In the genomic region with DNA sequence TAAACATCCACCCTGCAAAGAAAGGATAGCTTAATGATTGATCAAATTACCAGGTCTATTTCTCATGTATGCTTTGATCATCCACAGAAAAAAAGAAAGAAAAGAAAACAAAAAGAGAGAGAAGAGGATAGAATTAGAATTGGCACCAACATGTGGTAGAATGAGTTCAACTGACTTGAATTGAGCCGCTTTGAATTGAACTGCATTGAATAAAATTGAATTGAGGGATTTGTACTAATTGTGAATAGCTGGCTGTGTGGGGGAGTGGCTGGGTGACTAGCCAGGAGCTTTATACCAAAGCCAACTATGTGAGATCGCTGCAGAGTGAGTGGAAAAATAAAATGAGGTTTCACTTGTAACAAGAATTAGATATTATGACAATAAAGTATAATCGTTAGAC, we compare ENCODE assay signal across 30 cellular contexts.
"Had no signal": no experiment of that assay in that cellular context is flagged by ENCODE, and none has a peak within 500 bp of the region (broad histone marks: within the 10 kb centered on the region; RNA-seq: fewer than 3 reads in every experiment).

No MANE protein-coding gene starts in this region.

- H3K27me3 ChIP-seq: adrenal gland, brain microvascular endothelial cell, heart left ventricle, ovary, sigmoid colon, thyroid gland, upper lobe of right lung had no signal

- H3K4me1 ChIP-seq: adrenal gland, prostate gland, sigmoid colon, thyroid gland, upper lobe of right lung had no signal

- DNase-seq: activated CD4-positive, alpha-beta T cell treated with anti-CD3 and anti-CD28 coated beads for 36 hours; activated CD4-positive, alpha-beta T cell treated with anti-CD3 and anti-CD28 coated beads, Interleukin-2, amount 50 U/mL, for 4 hours; activated CD4-positive, CD25-positive, alpha-beta regulatory T cell; activated naive CD4-positive, alpha-beta T cell; activated T-cell treated with anti-CD3 and anti-CD28 coated beads for 4 hours; activated T-cell treated with anti-CD3 and anti-CD28 coated beads, Interleukin-2, amount 50 U/mL, for 72 hours; adrenal gland; aorta; brain microvascular endothelial cell; effector memory CD8-positive, alpha-beta T cell; heart left ventricle; left ventricle myocardium inferior; naive thymus-derived CD4-positive, alpha-beta T cell; ovary; sigmoid colon; stimulated activated CD4-positive, alpha-beta T cell treated with anti-CD3 and anti-CD28 coated beads, Interleukin-1b, Interleukin-23, amount 100 ng/mL, for 48 hours; stimulated activated CD4-positive, alpha-beta T cell treated with anti-CD3 and anti-CD28 coated beads, Interleukin-4, amount 100 ng/mL, for 4 hours; stimulated activated CD8-positive, alpha-beta memory T cell treated with anti-CD3 and anti-CD28 coated beads, Interleukin-4, amount 100 ng/mL, for 48 hours; stimulated activated naive CD8-positive, alpha-beta T cell treated with anti-CD3 and anti-CD28 coated beads, Interleukin-15, amount 100 ng/mL, for 72 hours; T-helper 1 cell; thyroid gland; upper lobe of right lung had no signal

- H3K9me3 ChIP-seq: adrenal gland, ovary, prostate gland, sigmoid colon, thyroid gland, upper lobe of right lung had no signal

- H3K4me3 ChIP-seq: adrenal gland, coronary artery, left ventricle myocardium inferior, ovary, prostate gland, sigmoid colon, smooth muscle cell, thyroid gland, upper lobe of right lung had no signal

- H3K27ac Mint-ChIP-seq: activated CD4-positive, alpha-beta T cell treated with anti-CD3 and anti-CD28 coated beads for 36 hours; activated naive CD8-positive, alpha-beta T cell; activated T-cell treated with anti-CD3 and anti-CD28 coated beads, Interleukin-2, amount 50 U/mL, for 72 hours; effector memory CD8-positive, alpha-beta T cell; mesothelial cell of epicardium; naive thymus-derived CD4-positive, alpha-beta T cell; stimulated activated memory B cell treated with anti-CD40 and anti-IgM and Interleukin-4, amounts not matched to agents 10 μg/mL and 1 μg/mL and 100 μg/mL, for 72 hours; stimulated activated naive CD8-positive, alpha-beta T cell treated with anti-CD3 and anti-CD28 coated beads, Interleukin-15, amount 100 ng/mL, for 72 hours; T-helper 2 cell treated with Interferon-gamma antibody and Interleukin-4, amounts not matched to agents 5 μg/mL and 100 μg/mL, for 36 hours had no signal

- H3K4me1 Mint-ChIP-seq: activated CD4-positive, alpha-beta T cell treated with anti-CD3 and anti-CD28 coated beads for 36 hours; mesothelial cell of epicardium; naive thymus-derived CD4-positive, alpha-beta T cell; stimulated activated memory B cell treated with anti-CD40 and anti-IgM and Interleukin-4, amounts not matched to agents 10 μg/mL and 1 μg/mL and 100 μg/mL, for 72 hours; stimulated activated naive CD8-positive, alpha-beta T cell treated with anti-CD3 and anti-CD28 coated beads, Interleukin-15, amount 100 ng/mL, for 72 hours had no signal

- H3K27me3 Mint-ChIP-seq: activated CD4-positive, alpha-beta T cell treated with anti-CD3 and anti-CD28 coated beads for 36 hours; effector memory CD8-positive, alpha-beta T cell; naive thymus-derived CD4-positive, alpha-beta T cell; stimulated activated memory B cell treated with anti-CD40 and anti-IgM and Interleukin-4, amounts not matched to agents 10 μg/mL and 1 μg/mL and 100 μg/mL, for 72 hours; stimulated activated naive CD8-positive, alpha-beta T cell treated with anti-CD3 and anti-CD28 coated beads, Interleukin-15, amount 100 ng/mL, for 72 hours had no signal

- H3K4me3 Mint-ChIP-seq: activated CD4-positive, alpha-beta T cell treated with anti-CD3 and anti-CD28 coated beads for 36 hours; activated naive CD8-positive, alpha-beta T cell; activated T-cell treated with anti-CD3 and anti-CD28 coated beads, Interleukin-2, amount 50 U/mL, for 72 hours; effector memory CD8-positive, alpha-beta T cell; mesothelial cell of epicardium; naive thymus-derived CD4-positive, alpha-beta T cell; stimulated activated memory B cell treated with anti-CD40 and anti-IgM and Interleukin-4, amounts not matched to agents 10 μg/mL and 1 μg/mL and 100 μg/mL, for 72 hours; stimulated activated naive CD8-positive, alpha-beta T cell treated with anti-CD3 and anti-CD28 coated beads, Interleukin-15, amount 100 ng/mL, for 72 hours; T-helper 2 cell treated with Interferon-gamma antibody and Interleukin-4, amounts not matched to agents 5 μg/mL and 100 μg/mL, for 36 hours had no signal

- ATAC-seq: activated CD4-positive, alpha-beta T cell treated with anti-CD3 and anti-CD28 coated beads for 36 hours; activated T-cell treated with anti-CD3 and anti-CD28 coated beads, Interleukin-2, amount 50 U/mL, for 72 hours; effector memory CD8-positive, alpha-beta T cell; esophagus mucosa; naive thymus-derived CD4-positive, alpha-beta T cell; stimulated activated memory B cell treated with anti-CD40 and anti-IgM and Interleukin-4, amounts not matched to agents 10 μg/mL and 1 μg/mL and 100 μg/mL, for 72 hours; stimulated activated naive CD8-positive, alpha-beta T cell treated with anti-CD3 and anti-CD28 coated beads, Interleukin-15, amount 100 ng/mL, for 72 hours; upper lobe of right lung had no signal

- H3K36me3 ChIP-seq: adrenal gland, brain microvascular endothelial cell, heart left ventricle, left ventricle myocardium inferior, ovary, prostate gland, sigmoid colon, thyroid gland, upper lobe of right lung had no signal

- H3K36me3 Mint-ChIP-seq: activated naive CD8-positive, alpha-beta T cell; stimulated activated memory B cell treated with anti-CD40 and anti-IgM and Interleukin-4, amounts not matched to agents 10 μg/mL and 1 μg/mL and 100 μg/mL, for 72 hours had no signal
